Comparison of ENCODE assay signal across 10 cellular contexts in the genomic region with DNA sequence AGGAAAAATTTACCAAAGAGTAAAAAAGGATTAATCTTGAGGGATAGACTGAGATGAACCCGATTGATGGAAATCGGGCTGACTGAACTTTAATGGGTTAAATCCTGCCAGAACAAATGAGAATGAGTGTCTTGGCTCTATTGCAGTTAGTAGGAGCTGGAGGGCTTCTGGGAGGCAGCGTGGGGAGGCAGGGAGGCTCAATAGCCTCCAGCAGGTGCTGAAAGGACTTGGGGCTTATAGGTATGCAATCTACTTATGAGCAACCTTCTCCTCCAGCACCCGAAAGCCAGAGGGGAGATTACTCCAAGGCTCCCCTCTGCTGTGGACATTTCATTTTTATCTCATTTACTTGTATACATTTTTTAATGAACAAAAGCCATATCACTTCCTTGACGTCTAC. TPM values are rescaled to one million over a fixed set of nuclear protein-coding genes. Genes with fewer than 3 reads are reported as not detected.
DNase-seq lines count a peak whose midpoint lies in the region; ATAC-seq and TF ChIP-seq lines count a peak whose summit lies in the region.
"Had no signal": no experiment of that assay in that cellular context is flagged by ENCODE, and none has a peak within 500 bp of the region (broad histone marks: within the 10 kb centered on the region; RNA-seq: fewer than 3 reads in every experiment).

No MANE protein-coding gene starts in this region.

- H3K9me3 Mint-ChIP-seq in HFFc6 (no peaks in the 10 kb centered on the region), naive B cell (no peaks in the 10 kb centered on the region)

- H3K27me3 Mint-ChIP-seq in HFFc6 (ENCODE audit: insufficient read depth) (no peaks in the 10 kb centered on the region), naive B cell (peaks cover 5 to 32% (median 32%) of the 10 kb centered on the region in 3 donors)

- H3K27ac ChIP-seq in ACC112 (ENCODE audit: low read depth, low read length): no peak overlapping the region
- H3K27ac ChIP-seq in brain microvascular endothelial cell: no peak overlapping the region

- H3K36me3 ChIP-seq in ACC112 (ENCODE audit: insufficient read depth, low read length): peaks cover 4% of the 10 kb centered on the region; the same call in 1 of the 2 replicates
- H3K36me3 ChIP-seq in brain microvascular endothelial cell (replicated peaks): no peaks in the 10 kb centered on the region

- peak overlapping the region; percentile 88 for H3K4me3 ChIP-seq in ACC112 (ENCODE audit: low read depth, low read length)
- peak overlapping the region; percentile 87 for H3K4me3 ChIP-seq in brain microvascular endothelial cell (ENCODE audit: low read depth, low read length)

- H3K36me3 Mint-ChIP-seq in HFFc6 (ENCODE audit: low read depth): no peaks in the 10 kb centered on the region; the same call in 1 of the 2 replicates
- H3K36me3 Mint-ChIP-seq in naive B cell: peaks cover 0 to 7% of the 10 kb centered on the region in 2 donors

- peaks cover 12% of the 10 kb centered on the region for H3K4me1 ChIP-seq in ACC112 (ENCODE audit: control insufficient read depth, insufficient read depth, low read length, unreplicated experiment)

- H3K4me3 Mint-ChIP-seq in HFFc6: peak overlapping the region; percentile 99
- H3K4me3 Mint-ChIP-seq in naive B cell: peak overlapping the region; percentile 83 to 98 (median 94)

- H3K27me3 ChIP-seq in ACC112 (ENCODE audit: insufficient read depth, low read length): no peaks in the 10 kb centered on the region
- no peaks in the 10 kb centered on the region for H3K27me3 ChIP-seq in brain microvascular endothelial cell (replicated peaks)

- H2AFZ ChIP-seq in ACC112 (ENCODE audit: low read length, unreplicated experiment): peak overlapping the region; percentile 97

- ATAC-seq in naive B cell (ENCODE audit: low read depth in 2 of 2): no peak
- no peak for ATAC-seq in HG02642 (IDR thresholded peaks at IDR 0.05; ENCODE audit: poor library complexity, unreplicated experiment)
- no peak for ATAC-seq in GM19397 (IDR thresholded peaks at IDR 0.05; ENCODE audit: unreplicated experiment)

- in situ Hi-C loops in brain microvascular endothelial cell (cut with HindIII; ENCODE audit: low pct_ligation_motif_present, low sequenced_read_pairs): no loop called here

- H3K27ac Mint-ChIP-seq in HFFc6 (peak overlapping the region; percentile 97), naive B cell (no peak overlapping the region)

- H3K79me2 ChIP-seq in ACC112 (ENCODE audit: control insufficient read depth, insufficient read depth, low read length, unreplicated experiment): peaks cover 30% of the 10 kb centered on the region

- DNase-seq in HFFc6 (no peak), brain microvascular endothelial cell (no peak), naive B cell (peak; percentile 1), SIG-M5 treated with dmso at 0.1 percent for 504 hours (lab: John Stamatoyannopoulos, UW; ENCODE audit: unreplicated experiment) (no peak), SK-N-DZ (ENCODE audit: low spot score) (no peak)
- DNase-seq: GDM1, NCI-H1436 treated with DMSO at 0.1 percent for 48 hours had no signal

- peaks cover 39% of the 10 kb centered on the region for H3K4me1 Mint-ChIP-seq in HFFc6 (ENCODE audit: low read depth)
- H3K4me1 Mint-ChIP-seq in naive B cell: peaks cover 15 to 25% (median 23%) of the 10 kb centered on the region in 3 donors

- TF ChIP-seq CTCF in HFFc6 (IDR thresholded peaks at IDR 0.05) (no peak), brain microvascular endothelial cell (IDR thresholded peaks at IDR 0.05; ENCODE audit: low read depth, low read length, missing control alignments) (no peak)

RNA-seq across cellular contexts. Expression of a gene that starts 1.0 kb away (rescaled TPM):
- total RNA-seq in HFFc6 (2021; fragmentation: NEBNext Ultra II Directional; extraction: Animal tissue kit (Norgen Biotek cat#: 25700)): 10 to 100 TPM; 10.7 to 14.1 (median 12.8) TPM
- polyA plus RNA-seq in naive B cell (ENCODE audit: low read depth in 6 of 6): 1 to 10 TPM in 4 of 6 donors, under 1 TPM in 2; 0.76 to 2.9 (median 1.5) TPM
- polyA plus RNA-seq in SK-N-DZ (2014; cell fraction: cytosol; rRNA removed): 3.7 and 3.9 TPM in 2 replicates
- polyA plus RNA-seq in SK-N-DZ (2014; cell fraction: nucleus; rRNA removed): 5.5 and 6.7 TPM in 2 replicates

RNA-seq across cellular contexts. Expression of a gene that starts 56.2 kb away (rescaled TPM):
- total RNA-seq in HFFc6 (2021; fragmentation: NEBNext Ultra II Directional; extraction: Animal tissue kit (Norgen Biotek cat#: 25700)): 1 to 10 TPM; 5.6 to 8.3 (median 7.2) TPM
- 1 to 10 TPM; 1.1 to 4.3 (median 2.5) TPM for polyA plus RNA-seq in naive B cell (ENCODE audit: low read depth in 6 of 6)
- polyA plus RNA-seq in SK-N-DZ (2014; cell fraction: cytosol; rRNA removed): 9.6 and 10.6 TPM in 2 replicates
- polyA plus RNA-seq in SK-N-DZ (2014; cell fraction: nucleus; rRNA removed): 15.1 and 19.0 TPM in 2 replicates
